Comparison of ENCODE assay signal across 17 cellular contexts in genomic region chr13:45682494-45683008, GRCh38. TPM values are rescaled to one million over a fixed set of nuclear protein-coding genes. Genes with fewer than 3 reads are reported as not detected.
A peak's percentile ranks its signal among the peaks of the same experiment; 100 is the strongest.
DNase-seq lines count a peak whose midpoint lies in the region; ATAC-seq, FAIRE-seq and TF ChIP-seq lines count a peak whose summit lies in the region.
"Had no signal": no experiment of that assay in that cellular context is flagged by ENCODE, and none has a peak within 500 bp of the region (broad histone marks: within the 10 kb centered on the region; RNA-seq: fewer than 3 reads in every experiment).

No MANE protein-coding gene starts in this region.

- no peak for FAIRE-seq in K562 (lab: Jason Lieb, UNC)

- 5% methylated on average over 2 of the region's 3 CpGs for WGBS in K562 (ENCODE audit: insufficient coverage, low coverage, missing lambda C conversion rate)
- 89 to 91% methylated on average over 3 of the region's 3 CpGs for WGBS in thyroid gland, 2 donors

- H3K36me3 ChIP-seq in K562 (ENCODE audit: control insufficient read depth, insufficient read depth, low read length), result no peaks in the 10 kb centered on the region
- H3K36me3 ChIP-seq in neural cell (ENCODE audit: insufficient read depth, low read length), result no peaks in the 10 kb centered on the region
- H3K36me3 ChIP-seq in thyroid gland, result no peaks in the 10 kb centered on the region
- H3K36me3 ChIP-seq: BLaER1 had no signal

- no peaks in the 10 kb centered on the region for H3K79me2 ChIP-seq in K562 (ENCODE audit: control insufficient read depth, insufficient read depth, low read length)
- H3K79me2 ChIP-seq in neural cell (replicated peaks; ENCODE audit: insufficient read depth, low read length), result no peaks in the 10 kb centered on the region

- H3K4me1 ChIP-seq in K562 (replicated peaks in 1 of 2; ENCODE audit: control insufficient read depth in 2 of 2, insufficient read depth in 2 of 2, low read length in 2 of 2) (no peaks in the 10 kb centered on the region), thyroid gland (peaks cover 4 to 8% of the 10 kb centered on the region in 2 donors)
- H3K4me1 ChIP-seq: BLaER1 had no signal

- H3K9me3 ChIP-seq in K562 (replicated peaks; ENCODE audit: control insufficient read depth, insufficient read depth, low read depth, low read length) (no peaks in the 10 kb centered on the region), neural cell (ENCODE audit: low read length) (no peaks in the 10 kb centered on the region), thyroid gland (no peaks in the 10 kb centered on the region)
- H3K9me3 ChIP-seq: BLaER1, Caco-2 had no signal

- H3K9ac ChIP-seq in K562 (ENCODE audit: insufficient read depth in 1 of 2, low read depth in 2 of 2, low read length in 2 of 2) (no peak overlapping the region), neural cell (ENCODE audit: low read length) (no peak overlapping the region)
- H3K9ac ChIP-seq: BLaER1, GM23248 had no signal

- no peaks in the 10 kb centered on the region for H3K9me1 ChIP-seq in K562 (ENCODE audit: control insufficient read depth, insufficient read depth, low read length)

- CTCF ChIA-PET in K562 (lab: Yijun Ruan, JAX; ENCODE audit: low intra/inter-chr PET ratio), result no interaction called here

- TF ChIP-seq CTCF in GM12865 (IDR thresholded peaks at IDR 0.05; ENCODE audit: insufficient read depth, low read depth, low read length, missing control alignments) (no peak), K562 (IDR thresholded peaks at IDR 0.05 in 2 of 3, conservative IDR thresholded peaks at IDR 0.05 in 1 of 3; ENCODE audit: insufficient read depth in 2 of 3, low read depth in 1 of 3, low read length in 3 of 3) (no peak), neural cell (IDR thresholded peaks at IDR 0.05; ENCODE audit: poor library complexity, severe bottlenecking) (no peak), thyroid gland (IDR thresholded peaks at IDR 0.05) (no peak)

- H3K4me3 ChIP-seq in GM12865 (ENCODE audit: low read depth, low read length) (no peak overlapping the region), K562 (no peak overlapping the region), neural cell (ENCODE audit: low read length) (no peak overlapping the region), thyroid gland (replicated peaks in 1 of 3) (no peak overlapping the region)
- H3K4me3 ChIP-seq: BLaER1, GM23248 had no signal

- H3K4me2 ChIP-seq in K562 (ENCODE audit: insufficient read depth, low read length) (no peak overlapping the region), neural cell (ENCODE audit: low read length) (no peak overlapping the region)
- H3K4me2 ChIP-seq: BLaER1 had no signal

- no peaks in the 10 kb centered on the region for H3F3A ChIP-seq in neural cell (ENCODE audit: insufficient read depth, low read length, poor library complexity, severe bottlenecking)

- BruUV-seq in K562 (replicated peaks; lab: Mats Ljungman, UMichigan), result no TSS peak

- H4K20me1 ChIP-seq in K562 (replicated peaks; ENCODE audit: control insufficient read depth, insufficient read depth, low read length) (no peaks in the 10 kb centered on the region), neural cell (ENCODE audit: insufficient read depth) (no peaks in the 10 kb centered on the region)
- H4K20me1 ChIP-seq: BLaER1 had no signal

- peak; percentile 38 for ATAC-seq in GM18520 (IDR thresholded peaks at IDR 0.05; ENCODE audit: unreplicated experiment)
- no peak for ATAC-seq in K562
- ATAC-seq in activated naive CD4-positive, alpha-beta T cell treated with anti-CD3 and anti-CD28 coated beads, Interleukin-2, amount 50 U/mL, for 72 hours, result no peak

- TF ChIP-seq POLR2A in K562 (conservative IDR thresholded peaks at IDR 0.05), result no peak
- no peak for TF ChIP-seq POLR2A in thyroid gland (IDR thresholded peaks at IDR 0.05)

- TF ChIP-seq RAD21 in K562 (CRISPR knock-in tag; conservative IDR thresholded peaks at IDR 0.05 in 1 of 2, IDR thresholded peaks at IDR 0.05 in 1 of 2) (no peak), neural cell (conservative IDR thresholded peaks at IDR 0.05) (no peak)

- no peaks in the 10 kb centered on the region for H3K9me2 ChIP-seq in neural cell (ENCODE audit: insufficient read depth, low read length)

- H3K36me3 Mint-ChIP-seq in activated naive CD4-positive, alpha-beta T cell treated with anti-CD3 and anti-CD28 coated beads, Interleukin-2, amount 50 U/mL, for 72 hours, result no peaks in the 10 kb centered on the region
- H3K36me3 Mint-ChIP-seq: CD8-positive, alpha-beta memory T cell had no signal

- no peak overlapping the region for H3K27ac ChIP-seq in K562 (ENCODE audit: extremely low read depth, low read depth, low read length)
- H3K27ac ChIP-seq in neural cell (ENCODE audit: low read length), result no peak overlapping the region
- no peak overlapping the region for H3K27ac ChIP-seq in thyroid gland
- H3K27ac ChIP-seq: BLaER1, GM23248 had no signal

- TF ChIP-seq EP300 in K562 (IDR thresholded peaks at IDR 0.05; ENCODE audit: low read length) (no peak), neural cell (conservative IDR thresholded peaks at IDR 0.05; ENCODE audit: poor library complexity, severe bottlenecking) (peak; percentile 21)

- no peaks in the 10 kb centered on the region for H3K9me3 Mint-ChIP-seq in activated naive CD4-positive, alpha-beta T cell treated with anti-CD3 and anti-CD28 coated beads, Interleukin-2, amount 50 U/mL, for 72 hours
- H3K9me3 Mint-ChIP-seq: CD8-positive, alpha-beta memory T cell had no signal

- in situ Hi-C loops in K562 (cut with MboI), result no loop called here

- no peak overlapping the region for H3K27ac Mint-ChIP-seq in activated naive CD4-positive, alpha-beta T cell treated with anti-CD3 and anti-CD28 coated beads, Interleukin-2, amount 50 U/mL, for 72 hours
- H3K27ac Mint-ChIP-seq: CD8-positive, alpha-beta memory T cell had no signal

- H2AFZ ChIP-seq in K562 (ENCODE audit: low read depth, low read length) (no peak overlapping the region), neural cell (ENCODE audit: low read depth, low read length) (no peak overlapping the region)
- H2AFZ ChIP-seq: GM23248 had no signal

- POLR2A ChIA-PET in K562 (lab: Yijun Ruan, JAX), result no interaction called here

- intact Hi-C loops in K562 (cut with micrococcal nuclease), result no loop called here
- intact Hi-C loops in thyroid gland (cut with DNase I), result no loop called here

- DNase-seq in GM12865 (ENCODE audit: low read depth) (peak; percentile 34), K562 (ENCODE audit: extremely low read depth in 1 of 4, low spot score in 3 of 4) (no peak), SIG-M5 treated with dmso at 0.1 percent for 504 hours (lab: John Stamatoyannopoulos, UW; ENCODE audit: unreplicated experiment) (no peak), thyroid gland (no peak)
- DNase-seq in activated naive CD4-positive, alpha-beta T cell treated with anti-CD3 and anti-CD28 coated beads, Interleukin-2, amount 50 U/mL, for 72 hours (ENCODE audit: low spot score in 2 of 2), result no peak
- DNase-seq: 8988T; AML-193; Caco-2; CD8-positive, alpha-beta memory T cell; DND-41; GF-D8; GM23248; H7 had no signal

- peaks cover 0 to 15% of the 10 kb centered on the region in 2 experiments; a peak in 2 of 5 replicates for H3K27me3 ChIP-seq in K562 (ENCODE audit: control insufficient read depth in 2 of 2, insufficient read depth in 2 of 2, low read length in 2 of 2)
- no peaks in the 10 kb centered on the region for H3K27me3 ChIP-seq in neural cell (ENCODE audit: insufficient read depth, low read depth, low read length)
- no peaks in the 10 kb centered on the region for H3K27me3 ChIP-seq in thyroid gland
- H3K27me3 ChIP-seq: BLaER1 had no signal

TF ChIP-seq in K562, 482 proteins besides CTCF, POLR2A, EP300 and RAD21 (continues in another document):
- TF ChIP-seq PKNOX1 (IDR thresholded peaks at IDR 0.05), result peak; percentile 79

TF ChIP-seq in neural cell, 6 proteins besides CTCF, POLR2A, EP300 and RAD21 (continues in another document):
- TF ChIP-seq POLR2AphosphoS5 (IDR thresholded peaks at IDR 0.05) (no peak), TAF1 (IDR thresholded peaks at IDR 0.05; ENCODE audit: low read depth) (no peak)

RNA-seq across cellular contexts. Expression of gene CBY2, which starts 19.6 kb away (rescaled TPM):
- not detected in 2 replicates for total RNA-seq in K562 (2011; cell fraction: chromatin; rRNA removed; ENCODE audit: low replicate concordance)
- not detected in 2 replicates for total RNA-seq in K562 (2011; cell fraction: nucleolus; rRNA removed)
- not detected in 2 replicates for total RNA-seq in K562 (2011; cell fraction: nucleoplasm; rRNA removed)
- 0.09 TPM in 1 of 2 replicates, not detected in the other for total RNA-seq in K562 (2014; rRNA removed)
- not detected in 2 replicates for total RNA-seq in K562 (2014; rRNA removed; fragmentation: Illumina TruSeq; extraction: Trizol)
- not detected in 2 replicates for total RNA-seq in K562 (2015; rRNA removed; fragmentation: Illumina TruSeq; extraction: Trizol)
- not detected in 2 replicates for total RNA-seq in K562 (2021)
- polyA plus RNA-seq in K562 (2011; rRNA removed), result not detected in 2 replicates
- not detected in 2 replicates for polyA plus RNA-seq in K562 (2011; cell fraction: cytosol; rRNA removed)
- not detected in 2 replicates for polyA plus RNA-seq in K562 (2011; cell fraction: nucleus; rRNA removed)
- not detected in 2 replicates for polyA plus RNA-seq in K562 (2012)
- not detected in 2 replicates for polyA plus RNA-seq in K562 (2014; fragmentation: Illumina TruSeq; extraction: Trizol)
- not detected for polyA plus RNA-seq in K562 (2014; fragmentation: Nextera tagmentation; extraction: Ambion mirVana)
- not detected in 2 replicates for polyA plus RNA-seq in K562 (2014; rRNA removed)
- polyA minus RNA-seq in K562 (2011; rRNA and poly(A)+ RNA removed), result not detected in 2 replicates
- polyA minus RNA-seq in K562 (2011; cell fraction: cytosol; rRNA and poly(A)+ RNA removed), result not detected in 2 replicates
- polyA minus RNA-seq in K562 (2011; cell fraction: nucleus; rRNA and poly(A)+ RNA removed), result not detected in 2 replicates
- not detected in 2 replicates for polyA plus RNA-seq in neural cell
- polyA minus RNA-seq in neural cell, result not detected in 2 replicates
- total RNA-seq in activated naive CD4-positive, alpha-beta T cell treated with anti-CD3 and anti-CD28 coated beads, Interleukin-2, amount 50 U/mL, for 72 hours, result not detected
- total RNA-seq in thyroid gland, result under 1 TPM in 1 of 4 donors, not detected in 3; 0.27 TPM
- total RNA-seq: CD8-positive, alpha-beta memory T cell; GM23248; HT1080 had no signal
- polyA plus RNA-seq: CD8-positive, alpha-beta memory T cell; GM23248 had no signal
